9 cellular contexts compared by ENCODE assay signal in the genomic region with DNA sequence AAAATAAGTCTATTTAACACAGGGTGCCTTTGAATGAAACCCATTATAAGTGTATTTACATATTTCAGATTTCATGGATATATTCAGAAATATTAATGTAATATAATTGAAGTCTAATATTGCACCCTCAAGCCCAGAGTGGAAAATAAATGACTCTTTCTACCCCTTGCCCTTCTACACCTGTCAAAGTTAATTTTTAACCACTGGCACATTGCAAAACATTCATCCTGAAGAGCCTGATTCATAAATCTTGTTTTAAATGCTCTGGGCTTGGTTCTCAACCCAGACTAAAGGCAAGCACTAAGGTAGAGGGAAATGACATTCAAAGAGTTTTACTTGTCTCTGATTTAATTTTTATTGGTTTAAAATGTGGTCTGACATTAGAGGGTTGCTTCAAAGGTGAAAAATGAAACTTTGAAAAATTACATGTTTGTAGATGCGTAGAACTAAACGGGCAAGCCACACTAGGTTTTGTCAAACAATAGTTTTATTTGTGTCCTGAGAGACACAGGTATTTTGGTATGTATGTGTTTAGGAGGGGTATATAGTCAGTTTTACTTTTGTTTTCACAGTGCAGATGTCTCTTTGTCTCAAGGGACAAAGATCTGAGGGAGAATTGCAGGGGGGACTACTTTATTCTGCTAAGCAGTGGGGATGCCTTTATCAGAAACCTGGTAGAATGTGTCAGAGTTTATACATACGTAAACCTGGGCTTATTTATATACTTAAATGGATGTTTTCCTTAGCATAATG.
DNase-seq lines count a peak whose midpoint lies in the region; ATAC-seq and TF ChIP-seq lines count a peak whose summit lies in the region.
"Had no signal": no experiment of that assay in that cellular context is flagged by ENCODE, and none has a peak within 500 bp of the region (broad histone marks: within the 10 kb centered on the region; RNA-seq: fewer than 3 reads in every experiment).

No MANE protein-coding gene starts in this region.

- H3K27me3 ChIP-seq in heart left ventricle (no peaks in the 10 kb centered on the region), hepatocyte (no peaks in the 10 kb centered on the region), upper lobe of right lung (no peaks in the 10 kb centered on the region)
- H3K27me3 ChIP-seq: SJSA1 had no signal

- intact Hi-C loops in heart left ventricle (cut with DNase I) (loop anchor here in 8 of 10 donors (2.0 to 10.0 kb wide), 4 partner anchors 176 to 722 kb away; no protein-coding TSS in a partner anchor), left ventricle myocardium superior (cut with micrococcal nuclease) (loop anchor here (5.0 kb wide), 1 partner anchor 177 kb away; no protein-coding TSS in a partner anchor), upper lobe of right lung (cut with DNase I) (loop anchor here (10.0 kb wide), 1 partner anchor 170 kb away; no protein-coding TSS in a partner anchor)

- POLR2A ChIA-PET in HEK293T (lab: Yijun Ruan, JAX), result no interaction called here

- H3K4me3 ChIP-seq in heart left ventricle (no peak overlapping the region), hepatocyte (no peak overlapping the region), upper lobe of right lung (no peak overlapping the region)
- H3K4me3 ChIP-seq: SJSA1 had no signal

- H3K36me3 ChIP-seq in heart left ventricle (peaks cover 0 to 59% (median 46%) of the 10 kb centered on the region in 9 donors), hepatocyte (replicated peaks; ENCODE audit: insufficient read depth, low read depth) (no peaks in the 10 kb centered on the region), upper lobe of right lung (peaks cover 55% of the 10 kb centered on the region)

- TF ChIP-seq POLR2A in heart left ventricle (IDR thresholded peaks at IDR 0.05), result no peak

- H4K20me1 ChIP-seq in hepatocyte (ENCODE audit: insufficient read depth, poor library complexity, severe bottlenecking), result peaks cover 6% of the 10 kb centered on the region

- CTCF ChIA-PET in HEK293T (lab: Yijun Ruan, JAX), result interaction anchor here (1.6 kb wide), 1 partner anchor 462 kb away, joined by 4 read pairs; no protein-coding TSS in a partner anchor

- no peak for ATAC-seq in heart left ventricle
- no peak for ATAC-seq in left ventricle myocardium superior
- peak; percentile 28 for ATAC-seq in HG03565 (IDR thresholded peaks at IDR 0.05; ENCODE audit: unreplicated experiment)
- peak; percentile 26 for ATAC-seq in upper lobe of right lung
- no peak for ATAC-seq in HG02981 (IDR thresholded peaks at IDR 0.05; ENCODE audit: unreplicated experiment)

- peak overlapping the region in 7 of 12 donors; percentile 1 to 95 (median 91) for H3K27ac ChIP-seq in heart left ventricle
- H3K27ac ChIP-seq in hepatocyte, result peak overlapping the region; percentile 93
- peak overlapping the region; percentile 43 for H3K27ac ChIP-seq in upper lobe of right lung
- H3K27ac ChIP-seq: SJSA1 had no signal

- H2AFZ ChIP-seq in hepatocyte, result no peak overlapping the region

- H3K4me1 ChIP-seq in heart left ventricle (peaks cover 8 to 73% (median 36%) of the 10 kb centered on the region in 12 donors), hepatocyte (ENCODE audit: insufficient read depth) (peaks cover 64% of the 10 kb centered on the region), upper lobe of right lung (peaks cover 67% of the 10 kb centered on the region)

- H3K9me3 ChIP-seq in heart left ventricle (no peaks in the 10 kb centered on the region), hepatocyte (ENCODE audit: low read depth) (no peaks in the 10 kb centered on the region), upper lobe of right lung (no peaks in the 10 kb centered on the region)
- H3K9me3 ChIP-seq: SJSA1 had no signal

- H3K9me2 ChIP-seq in hepatocyte (replicated peaks; ENCODE audit: insufficient read depth), result no peaks in the 10 kb centered on the region

- WGBS in heart left ventricle, 4 donors, result 65 to 76% (median 68%) methylated on average over 3 of the region's 3 CpGs
- 54% methylated on average over 3 of the region's 3 CpGs for WGBS in hepatocyte (ENCODE audit: low lambda C conversion rate, missing lambda C conversion rate)

- DNase-seq in heart left ventricle, result no peak
- no peak for DNase-seq in left ventricle myocardium superior
- DNase-seq in hepatocyte (ENCODE audit: low spot score), result peak; percentile 45
- DNase-seq in upper lobe of right lung, result no peak
- DNase-seq in NCI-H2081 (lab: John Stamatoyannopoulos, UW), result no peak
- no peak for DNase-seq in HEK293T (ENCODE audit: extremely low spot score)

- peak overlapping the region; percentile 32 for H3K4me2 ChIP-seq in hepatocyte

- peaks cover 44% of the 10 kb centered on the region for H3K79me2 ChIP-seq in hepatocyte

- no peak for TF ChIP-seq CTCF in heart left ventricle (IDR thresholded peaks at IDR 0.05)
- no peak for TF ChIP-seq CTCF in hepatocyte (IDR thresholded peaks at IDR 0.05; ENCODE audit: poor library complexity)
- no peak for TF ChIP-seq CTCF in upper lobe of right lung (IDR thresholded peaks at IDR 0.05)

TF ChIP-seq in HEK293T, 16 proteins besides CTCF, POLR2A, EP300 and RAD21:
- no peak for TF ChIP-seq FOXM1 (IDR thresholded peaks at IDR 0.05; ENCODE audit: borderline replicate concordance)
- no peak for TF ChIP-seq NFRKB (IDR thresholded peaks at IDR 0.05)
- TF ChIP-seq SUZ12 (IDR thresholded peaks at IDR 0.05), result no peak
- TF ChIP-seq ARNT (IDR thresholded peaks at IDR 0.05), result no peak
- TF ChIP-seq ELF4 (IDR thresholded peaks at IDR 0.05), result no peak
- no peak for TF ChIP-seq TARDBP (IDR thresholded peaks at IDR 0.05)
- TF ChIP-seq LEF1 (IDR thresholded peaks at IDR 0.05; ENCODE audit: borderline replicate concordance), result no peak
- TF ChIP-seq, protein P1, sequence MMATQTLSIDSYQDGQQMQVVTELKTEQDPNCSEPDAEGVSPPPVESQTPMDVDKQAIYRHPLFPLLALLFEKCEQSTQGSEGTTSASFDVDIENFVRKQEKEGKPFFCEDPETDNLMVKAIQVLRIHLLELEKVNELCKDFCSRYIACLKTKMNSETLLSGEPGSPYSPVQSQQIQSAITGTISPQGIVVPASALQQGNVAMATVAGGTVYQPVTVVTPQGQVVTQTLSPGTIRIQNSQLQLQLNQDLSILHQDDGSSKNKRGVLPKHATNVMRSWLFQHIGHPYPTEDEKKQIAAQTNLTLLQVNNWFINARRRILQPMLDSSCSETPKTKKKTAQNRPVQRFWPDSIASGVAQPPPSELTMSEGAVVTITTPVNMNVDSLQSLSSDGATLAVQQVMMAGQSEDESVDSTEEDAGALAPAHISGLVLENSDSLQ (IDR thresholded peaks at IDR 0.05), result no peak
- TF ChIP-seq ZNF384 (IDR thresholded peaks at IDR 0.05), result no peak
- TF ChIP-seq CTBP1 (IDR thresholded peaks at IDR 0.05; ENCODE audit: borderline replicate concordance), result no peak
- TF ChIP-seq L3MBTL2 (conservative IDR thresholded peaks at IDR 0.05), result no peak
- TF ChIP-seq FOXA1 (IDR thresholded peaks at IDR 0.05), result no peak
- no peak for TF ChIP-seq HDGF (IDR thresholded peaks at IDR 0.05; ENCODE audit: borderline replicate concordance)
- no peak for TF ChIP-seq BHLHE40 (IDR thresholded peaks at IDR 0.05; ENCODE audit: borderline replicate concordance)
- TF ChIP-seq SP1 (IDR thresholded peaks at IDR 0.05), result no peak
- no peak for TF ChIP-seq FOXK2 (IDR thresholded peaks at IDR 0.05)

Comparison
In these comparisons a context has a peak if more than half of its experiments do, and no peak if none do; other contexts are left out.
1. ATAC-seq: peak in HG03565 (single experiment) and upper lobe of right lung (single experiment); none in heart left ventricle (0 of 4), left ventricle myocardium superior (single experiment) and HG02981 (single experiment).
2. H3K27ac ChIP-seq: peak in every context shown above with its lines; median percentile 93 in hepatocyte; 91 in heart left ventricle; 43 in upper lobe of right lung.